Comparison of ENCODE assay signal across 3 cellular contexts in the genomic region with DNA sequence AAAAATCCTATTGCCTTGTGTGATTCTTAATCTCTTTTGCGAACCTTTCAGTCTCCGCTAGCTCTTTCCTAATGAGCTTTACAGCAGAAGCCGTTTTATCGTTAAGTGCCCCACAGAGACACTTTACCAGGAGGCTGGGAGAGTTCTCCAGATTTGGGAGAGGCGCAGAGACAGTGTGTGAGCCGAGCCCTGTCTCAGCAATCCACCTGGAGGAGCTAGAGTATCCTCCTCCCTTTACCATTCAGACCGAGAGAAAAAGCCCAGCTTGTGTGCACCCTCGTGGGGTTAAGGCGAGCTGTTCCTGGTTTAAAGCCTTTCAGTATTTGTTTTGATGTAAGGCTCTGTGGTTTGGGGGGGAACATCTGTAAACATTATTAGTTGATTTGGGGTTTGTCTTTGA.
TF ChIP-seq lines count a peak whose summit lies in the region.

No MANE protein-coding gene starts in this region.

TF ChIP-seq in A549, 52 proteins besides CTCF, POLR2A, EP300 and RAD21:
- no peak for TF ChIP-seq KDM1A (IDR thresholded peaks at IDR 0.05; ENCODE audit: low read depth)
- no peak for TF ChIP-seq ZSCAN20 (CRISPR knock-in tag; IDR thresholded peaks at IDR 0.05)
- TF ChIP-seq FOSB (CRISPR knock-in tag; IDR thresholded peaks at IDR 0.05), result no peak
- TF ChIP-seq ZFP36 (IDR thresholded peaks at IDR 0.05; ENCODE audit: borderline replicate concordance, partially characterized antibody), result no peak
- no peak for TF ChIP-seq FOSL2 (IDR thresholded peaks at IDR 0.05)
- no peak for TF ChIP-seq FOSL2 (CRISPR knock-in tag; IDR thresholded peaks at IDR 0.05)
- TF ChIP-seq, protein P1, sequence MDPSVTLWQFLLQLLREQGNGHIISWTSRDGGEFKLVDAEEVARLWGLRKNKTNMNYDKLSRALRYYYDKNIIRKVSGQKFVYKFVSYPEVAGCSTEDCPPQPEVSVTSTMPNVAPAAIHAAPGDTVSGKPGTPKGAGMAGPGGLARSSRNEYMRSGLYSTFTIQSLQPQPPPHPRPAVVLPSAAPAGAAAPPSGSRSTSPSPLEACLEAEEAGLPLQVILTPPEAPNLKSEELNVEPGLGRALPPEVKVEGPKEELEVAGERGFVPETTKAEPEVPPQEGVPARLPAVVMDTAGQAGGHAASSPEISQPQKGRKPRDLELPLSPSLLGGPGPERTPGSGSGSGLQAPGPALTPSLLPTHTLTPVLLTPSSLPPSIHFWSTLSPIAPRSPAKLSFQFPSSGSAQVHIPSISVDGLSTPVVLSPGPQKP (IDR thresholded peaks at IDR 0.05; ENCODE audit: low read depth, low read length), result no peak
- TF ChIP-seq GATA3 (IDR thresholded peaks at IDR 0.05; ENCODE audit: borderline replicate concordance), result no peak
- no peak for TF ChIP-seq TFCP2L1 (CRISPR knock-in tag; IDR thresholded peaks at IDR 0.05)
- TF ChIP-seq HOXB5 (CRISPR knock-in tag; IDR thresholded peaks at IDR 0.05), result no peak
- no peak for TF ChIP-seq MAFK (IDR thresholded peaks at IDR 0.05; ENCODE audit: partially characterized antibody)
- TF ChIP-seq ZNF302 (CRISPR knock-in tag; IDR thresholded peaks at IDR 0.05), result no peak
- no peak for TF ChIP-seq CHD2 (IDR thresholded peaks at IDR 0.05; ENCODE audit: low read length, partially characterized antibody)

TF ChIP-seq in GM23338, 12 proteins besides CTCF, POLR2A, EP300 and RAD21:
- TF ChIP-seq NANOG (IDR thresholded peaks at IDR 0.05; ENCODE audit: borderline replicate concordance) (no peak), EZH2phosphoT487 (IDR thresholded peaks at IDR 0.05; ENCODE audit: unreplicated experiment) (no peak), JUNB (IDR thresholded peaks at IDR 0.05; ENCODE audit: unreplicated experiment) (no peak), CREB1 (CRISPR knock-in tag; IDR thresholded peaks at IDR 0.05; ENCODE audit: low read depth) (no peak), POLR2AphosphoS5 (IDR thresholded peaks at IDR 0.05; ENCODE audit: low read depth) (no peak), ZNF114 (CRISPR knock-in tag; IDR thresholded peaks at IDR 0.05) (no peak), ZNF331 (CRISPR knock-in tag; IDR thresholded peaks at IDR 0.05; ENCODE audit: low read depth) (no peak)
- TF ChIP-seq, protein P2, sequence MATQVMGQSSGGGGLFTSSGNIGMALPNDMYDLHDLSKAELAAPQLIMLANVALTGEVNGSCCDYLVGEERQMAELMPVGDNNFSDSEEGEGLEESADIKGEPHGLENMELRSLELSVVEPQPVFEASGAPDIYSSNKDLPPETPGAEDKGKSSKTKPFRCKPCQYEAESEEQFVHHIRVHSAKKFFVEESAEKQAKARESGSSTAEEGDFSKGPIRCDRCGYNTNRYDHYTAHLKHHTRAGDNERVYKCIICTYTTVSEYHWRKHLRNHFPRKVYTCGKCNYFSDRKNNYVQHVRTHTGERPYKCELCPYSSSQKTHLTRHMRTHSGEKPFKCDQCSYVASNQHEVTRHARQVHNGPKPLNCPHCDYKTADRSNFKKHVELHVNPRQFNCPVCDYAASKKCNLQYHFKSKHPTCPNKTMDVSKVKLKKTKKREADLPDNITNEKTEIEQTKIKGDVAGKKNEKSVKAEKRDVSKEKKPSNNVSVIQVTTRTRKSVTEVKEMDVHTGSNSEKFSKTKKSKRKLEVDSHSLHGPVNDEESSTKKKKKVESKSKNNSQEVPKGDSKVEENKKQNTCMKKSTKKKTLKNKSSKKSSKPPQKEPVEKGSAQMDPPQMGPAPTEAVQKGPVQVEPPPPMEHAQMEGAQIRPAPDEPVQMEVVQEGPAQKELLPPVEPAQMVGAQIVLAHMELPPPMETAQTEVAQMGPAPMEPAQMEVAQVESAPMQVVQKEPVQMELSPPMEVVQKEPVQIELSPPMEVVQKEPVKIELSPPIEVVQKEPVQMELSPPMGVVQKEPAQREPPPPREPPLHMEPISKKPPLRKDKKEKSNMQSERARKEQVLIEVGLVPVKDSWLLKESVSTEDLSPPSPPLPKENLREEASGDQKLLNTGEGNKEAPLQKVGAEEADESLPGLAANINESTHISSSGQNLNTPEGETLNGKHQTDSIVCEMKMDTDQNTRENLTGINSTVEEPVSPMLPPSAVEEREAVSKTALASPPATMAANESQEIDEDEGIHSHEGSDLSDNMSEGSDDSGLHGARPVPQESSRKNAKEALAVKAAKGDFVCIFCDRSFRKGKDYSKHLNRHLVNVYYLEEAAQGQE (IDR thresholded peaks at IDR 0.05; ENCODE audit: unreplicated experiment), result no peak
- TF ChIP-seq, protein P3, sequence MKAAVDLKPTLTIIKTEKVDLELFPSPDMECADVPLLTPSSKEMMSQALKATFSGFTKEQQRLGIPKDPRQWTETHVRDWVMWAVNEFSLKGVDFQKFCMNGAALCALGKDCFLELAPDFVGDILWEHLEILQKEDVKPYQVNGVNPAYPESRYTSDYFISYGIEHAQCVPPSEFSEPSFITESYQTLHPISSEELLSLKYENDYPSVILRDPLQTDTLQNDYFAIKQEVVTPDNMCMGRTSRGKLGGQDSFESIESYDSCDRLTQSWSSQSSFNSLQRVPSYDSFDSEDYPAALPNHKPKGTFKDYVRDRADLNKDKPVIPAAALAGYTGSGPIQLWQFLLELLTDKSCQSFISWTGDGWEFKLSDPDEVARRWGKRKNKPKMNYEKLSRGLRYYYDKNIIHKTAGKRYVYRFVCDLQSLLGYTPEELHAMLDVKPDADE (IDR thresholded peaks at IDR 0.05), result no peak

TF ChIP-seq in H1, 55 proteins besides CTCF, POLR2A, EP300 and RAD21:
- TF ChIP-seq RBBP5 (IDR thresholded peaks at IDR 0.05; ENCODE audit: borderline replicate concordance, low read depth, low read length) (no peak), CHD2 (IDR thresholded peaks at IDR 0.05; ENCODE audit: low read length) (no peak), FOSL1 (IDR thresholded peaks at IDR 0.05; ENCODE audit: insufficient read depth, low read depth, low read length) (no peak), CEBPB (IDR thresholded peaks at IDR 0.05; ENCODE audit: low read depth, low read length) (no peak), BCL11A (IDR thresholded peaks at IDR 0.05; ENCODE audit: low read depth in 2 of 2, low read length in 2 of 2) (no peak), SIX5 (IDR thresholded peaks at IDR 0.05; ENCODE audit: low read depth, low read length) (no peak), HDAC2 (IDR thresholded peaks at IDR 0.05; ENCODE audit: borderline replicate concordance in 1 of 2, low read depth in 2 of 2, low read length in 2 of 2) (no peak)
- TF ChIP-seq, protein P4, sequence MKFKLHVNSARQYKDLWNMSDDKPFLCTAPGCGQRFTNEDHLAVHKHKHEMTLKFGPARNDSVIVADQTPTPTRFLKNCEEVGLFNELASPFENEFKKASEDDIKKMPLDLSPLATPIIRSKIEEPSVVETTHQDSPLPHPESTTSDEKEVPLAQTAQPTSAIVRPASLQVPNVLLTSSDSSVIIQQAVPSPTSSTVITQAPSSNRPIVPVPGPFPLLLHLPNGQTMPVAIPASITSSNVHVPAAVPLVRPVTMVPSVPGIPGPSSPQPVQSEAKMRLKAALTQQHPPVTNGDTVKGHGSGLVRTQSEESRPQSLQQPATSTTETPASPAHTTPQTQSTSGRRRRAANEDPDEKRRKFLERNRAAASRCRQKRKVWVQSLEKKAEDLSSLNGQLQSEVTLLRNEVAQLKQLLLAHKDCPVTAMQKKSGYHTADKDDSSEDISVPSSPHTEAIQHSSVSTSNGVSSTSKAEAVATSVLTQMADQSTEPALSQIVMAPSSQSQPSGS (IDR thresholded peaks at IDR 0.05; ENCODE audit: low read length), result no peak
